In the genomic region with DNA sequence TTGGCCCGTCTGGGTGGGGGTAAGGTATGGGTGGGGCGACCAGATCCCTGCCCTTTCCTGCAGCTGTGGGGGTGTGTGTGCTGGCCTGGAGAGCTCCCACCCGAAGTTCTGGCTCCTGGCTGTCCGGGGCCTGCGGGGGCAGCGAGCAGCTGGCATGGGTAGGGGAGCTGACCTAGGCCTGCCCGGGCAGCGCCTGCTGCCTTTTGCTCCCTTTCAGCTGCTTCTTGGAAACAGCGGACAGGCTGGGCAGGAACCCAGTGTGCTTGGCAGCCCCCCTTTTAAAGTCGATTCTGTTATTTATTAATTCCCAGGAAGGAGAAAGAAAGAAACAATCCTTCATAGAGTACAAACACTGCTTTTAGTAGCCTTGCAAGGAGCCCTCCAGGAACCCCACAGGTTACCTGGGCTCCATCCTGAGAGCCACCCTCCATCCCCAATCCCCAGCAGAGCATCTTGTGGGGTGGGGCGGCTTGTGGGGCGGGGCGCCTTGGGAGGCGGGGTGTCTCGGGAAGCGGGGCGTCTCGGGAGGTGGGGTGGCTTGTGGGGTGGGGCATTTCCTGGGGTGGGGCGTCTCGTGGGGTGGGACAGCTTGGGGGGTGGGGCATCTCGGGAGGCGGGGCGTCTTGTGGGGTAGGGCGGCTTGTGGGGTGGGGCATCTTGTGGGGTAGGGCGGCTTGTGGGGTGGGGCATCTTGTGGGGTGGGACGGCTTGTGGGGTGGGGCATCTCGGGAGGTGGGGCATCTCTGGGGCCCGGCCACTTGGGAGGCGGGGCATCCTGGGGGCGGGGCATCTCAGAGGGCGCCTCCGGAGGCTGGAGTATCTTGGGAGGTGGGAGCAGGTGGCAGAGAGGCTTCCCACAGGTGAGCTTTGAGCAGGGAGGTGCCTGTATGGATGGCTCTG, we compare ENCODE assay signal across 9 cellular contexts. TPM values are rescaled to one million over a fixed set of nuclear protein-coding genes. Genes with fewer than 3 reads are reported as not detected.
DNase-seq lines count a peak whose midpoint lies in the region; ATAC-seq and TF ChIP-seq lines count a peak whose summit lies in the region.
"Had no signal": no experiment of that assay in that cellular context is flagged by ENCODE, and none has a peak within 500 bp of the region (broad histone marks: within the 10 kb centered on the region; RNA-seq: fewer than 3 reads in every experiment).

No MANE protein-coding gene starts in this region.

- no peaks in the 10 kb centered on the region for H3K9me3 ChIP-seq in IMR-90 (ENCODE audit: control insufficient read depth, insufficient read depth, low read length)

- H4K8ac ChIP-seq in IMR-90 (ENCODE audit: low read depth in 2 of 2, low read length in 2 of 2), result peak overlapping the region in 1 of 2 experiments; percentile 55; a peak in 1 of 4 replicates

- no peaks in the 10 kb centered on the region for H3K27me3 ChIP-seq in IMR-90 (ENCODE audit: control insufficient read depth, insufficient read depth, low read length)

- H2BK5ac ChIP-seq in IMR-90 (ENCODE audit: low read depth, low read length, poor library complexity, severe bottlenecking), result no peak overlapping the region

- in situ Hi-C loops in IMR-90 (cut with MboI; ENCODE audit: low sequenced_read_pairs), result no loop called here

- no peaks in the 10 kb centered on the region for H3K9me3 Mint-ChIP-seq in central memory CD8-positive, alpha-beta T cell

- H4K91ac ChIP-seq in IMR-90 (ENCODE audit: insufficient read depth, low read depth, low read length), result no peak overlapping the region

- H3K4me3 Mint-ChIP-seq in central memory CD8-positive, alpha-beta T cell, result peak overlapping the region; percentile 83

- peak overlapping the region; percentile 27; the same call in 1 of the 2 replicates for H2AK5ac ChIP-seq in IMR-90 (ENCODE audit: low read depth, low read length)

- no peak for TF ChIP-seq CTCF in IMR-90 (conservative IDR thresholded peaks at IDR 0.05; ENCODE audit: low read depth, low read length)

- H3K18ac ChIP-seq in IMR-90 (ENCODE audit: low read depth, low read length), result no peak overlapping the region

- peaks cover 97% of the 10 kb centered on the region for H4K20me1 ChIP-seq in IMR-90 (ENCODE audit: insufficient read depth, low read length)

- no peak overlapping the region for H3K9ac ChIP-seq in IMR-90 (ENCODE audit: low read depth, low read length)

- no peak overlapping the region for H2BK20ac ChIP-seq in IMR-90 (ENCODE audit: low read depth, low read length)

- no peak overlapping the region for H3K4me2 ChIP-seq in IMR-90 (ENCODE audit: low read depth, low read length)

- DNase-seq in AG20443 (ENCODE audit: low spot score), result peak; percentile 58
- no peak for DNase-seq in IMR-90
- DNase-seq in central memory CD8-positive, alpha-beta T cell (ENCODE audit: low spot score in 2 of 2), result no peak
- peak; percentile 80 for DNase-seq in myocyte (ENCODE audit: low read depth)
- DNase-seq in RKO (ENCODE audit: low spot score), result no peak
- no peak for DNase-seq in SKM-1 (lab: John Stamatoyannopoulos, UW; ENCODE audit: unreplicated experiment)
- no peak for DNase-seq in activated gamma-delta T cell treated with Interleukin-2 at 50 U/mL for 16 hours
- DNase-seq: DND-41 had no signal

- H3K9me1 ChIP-seq in IMR-90 (ENCODE audit: insufficient read depth, low read length), result peaks cover 9% of the 10 kb centered on the region; the same call in 1 of the 2 replicates

- no peak overlapping the region for H2AK9ac ChIP-seq in IMR-90 (replicated peaks; ENCODE audit: low read depth, low read length, poor library complexity)

- H3K36me3 Mint-ChIP-seq in central memory CD8-positive, alpha-beta T cell (ENCODE audit: insufficient read depth), result peaks cover 52% of the 10 kb centered on the region

- intact Hi-C loops in IMR-90 (cut with micrococcal nuclease), result no loop called here

- H3K27me3 Mint-ChIP-seq in central memory CD8-positive, alpha-beta T cell, result no peaks in the 10 kb centered on the region

- TF ChIP-seq POLR2A in IMR-90 (IDR thresholded peaks at IDR 0.05; ENCODE audit: low read depth, low read length), result no peak

- no peak overlapping the region for H3K56ac ChIP-seq in IMR-90 (ENCODE audit: extremely low read depth, insufficient read depth, low read length)

- ATAC-seq in IMR-90 (ENCODE audit: low read depth) (no peak), GM21381 (IDR thresholded peaks at IDR 0.05; ENCODE audit: unreplicated experiment) (no peak)
- ATAC-seq in central memory CD8-positive, alpha-beta T cell (replicated peaks; ENCODE audit: extremely low read depth, poor library complexity, severe bottlenecking), result peak; percentile 15

- no peak overlapping the region for H2AFZ ChIP-seq in IMR-90 (replicated peaks; ENCODE audit: low read length, poor library complexity)

- H3K36me3 ChIP-seq in IMR-90 (ENCODE audit: control insufficient read depth, insufficient read depth, low read length), result peaks cover 15% of the 10 kb centered on the region

- BruUV-seq in IMR-90 (replicated peaks; lab: Mats Ljungman, UMichigan), result no TSS peak

- no peak overlapping the region for H3K4me3 ChIP-seq in IMR-90 (ENCODE audit: insufficient read depth, low read depth, low read length)

- peak overlapping the region; percentile 71; the same call in 1 of the 2 replicates for H3K4ac ChIP-seq in IMR-90 (ENCODE audit: low read depth, low read length)

- peaks cover 66% of the 10 kb centered on the region for H3K4me1 Mint-ChIP-seq in central memory CD8-positive, alpha-beta T cell

- H4K5ac ChIP-seq in IMR-90 (ENCODE audit: low read depth, low read length), result no peak overlapping the region

- no peak overlapping the region for H2BK120ac ChIP-seq in IMR-90 (ENCODE audit: low read depth, low read length)

- no peak overlapping the region for H3K14ac ChIP-seq in IMR-90 (replicated peaks; ENCODE audit: low read depth, low read length)

- TF ChIP-seq RAD21 in IMR-90 (IDR thresholded peaks at IDR 0.05; ENCODE audit: low read length), result no peak

- H3K23ac ChIP-seq in IMR-90 (ENCODE audit: low read depth, low read length), result no peak overlapping the region

- dilution Hi-C loops in IMR-90 (cut with HindIII; ENCODE audit: low sequenced_read_pairs, unreplicated experiment), result no loop called here

- H3K27ac Mint-ChIP-seq in central memory CD8-positive, alpha-beta T cell (ENCODE audit: low read depth), result peak overlapping the region; percentile 88

- peaks cover 50% of the 10 kb centered on the region for H3K4me1 ChIP-seq in IMR-90 (ENCODE audit: control insufficient read depth, insufficient read depth, low read length)

- H2BK15ac ChIP-seq in IMR-90 (ENCODE audit: low read depth, low read length), result no peak overlapping the region

- H3K79me1 ChIP-seq in IMR-90 (ENCODE audit: low read depth in 1 of 2, low read length in 2 of 2), result peaks cover 0 to 81% of the 10 kb centered on the region in 2 experiments; a peak in 2 of 4 replicates

- WGBS in IMR-90 (ENCODE audit: extremely low coverage in 2 of 2, insufficient read length in 1 of 2), 2 experiments, result 75% methylated on average over 4 of the region's 32 CpGs; no CpG with 5 or more reads in 1 of the 2 experiments

- CTCF ChIA-PET in IMR-90 (lab: Yijun Ruan, JAX), result interaction anchor here (0.6 kb wide), 1 partner anchor 17 kb away, joined by 5 read pairs; no protein-coding TSS in a partner anchor

- POLR2A ChIA-PET in IMR-90 (lab: Charles Lee; ENCODE audit: unreplicated experiment), result no interaction called here

- H3K27ac ChIP-seq in IMR-90 (ENCODE audit: insufficient read depth, low read length), result no peak overlapping the region

TF ChIP-seq in IMR-90, 13 proteins besides CTCF, POLR2A, EP300 and RAD21 (continues in another document):
- TF ChIP-seq MAZ (IDR thresholded peaks at IDR 0.05; ENCODE audit: borderline replicate concordance, low read depth, low read length), result no peak
- no peak for TF ChIP-seq CHD1 (IDR thresholded peaks at IDR 0.05; ENCODE audit: low read depth, low read length)
- TF ChIP-seq SMC3 (IDR thresholded peaks at IDR 0.05; ENCODE audit: low read depth, low read length), result no peak
- TF ChIP-seq FOS (IDR thresholded peaks at IDR 0.05; ENCODE audit: low read depth, low read length), result no peak
- no peak for TF ChIP-seq BHLHE40 (IDR thresholded peaks at IDR 0.05; ENCODE audit: low read depth, low read length)
- TF ChIP-seq, protein P1, sequence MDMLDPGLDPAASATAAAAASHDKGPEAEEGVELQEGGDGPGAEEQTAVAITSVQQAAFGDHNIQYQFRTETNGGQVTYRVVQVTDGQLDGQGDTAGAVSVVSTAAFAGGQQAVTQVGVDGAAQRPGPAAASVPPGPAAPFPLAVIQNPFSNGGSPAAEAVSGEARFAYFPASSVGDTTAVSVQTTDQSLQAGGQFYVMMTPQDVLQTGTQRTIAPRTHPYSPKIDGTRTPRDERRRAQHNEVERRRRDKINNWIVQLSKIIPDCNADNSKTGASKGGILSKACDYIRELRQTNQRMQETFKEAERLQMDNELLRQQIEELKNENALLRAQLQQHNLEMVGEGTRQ (IDR thresholded peaks at IDR 0.05; ENCODE audit: low read depth, low read length), result no peak
- TF ChIP-seq RCOR1 (IDR thresholded peaks at IDR 0.05; ENCODE audit: insufficient replicate concordance, low read length), result no peak
- no peak for TF ChIP-seq MXI1 (IDR thresholded peaks at IDR 0.05; ENCODE audit: borderline replicate concordance, low read depth, low read length)
- TF ChIP-seq RFX5 (IDR thresholded peaks at IDR 0.05; ENCODE audit: low read depth, low read length), result no peak
- TF ChIP-seq MAFK (IDR thresholded peaks at IDR 0.05; ENCODE audit: low read depth, low read length), result no peak
- TF ChIP-seq NFE2L2 (IDR thresholded peaks at IDR 0.05; ENCODE audit: low read depth, low read length), result no peak
- TF ChIP-seq CEBPB (IDR thresholded peaks at IDR 0.05; ENCODE audit: low read depth, low read length), result no peak

RNA-seq across cellular contexts. Expression of a gene that starts 7.0 kb away (rescaled TPM):
- total RNA-seq in IMR-90 (2012; rRNA removed) (119 and 159 TPM in 2 replicates), myocyte (429 and 434 TPM in 2 replicates)
- 566 and 689 TPM in 2 replicates for polyA plus RNA-seq in IMR-90 (2012; rRNA removed)
- polyA plus RNA-seq in IMR-90 (2012; cell fraction: cytosol; rRNA removed), result 940 and 1,395 TPM in 2 replicates
- polyA plus RNA-seq in IMR-90 (2012; cell fraction: nucleus; rRNA removed; ENCODE audit: low replicate concordance), result 328 and 597 TPM in 2 replicates
- polyA plus RNA-seq in myocyte (2012), result 1,011 TPM

RNA-seq across cellular contexts. Expression of a gene that starts 16.5 kb away (rescaled TPM):
- total RNA-seq in IMR-90 (2012; rRNA removed), result 40.0 and 45.3 TPM in 2 replicates
- polyA plus RNA-seq in IMR-90 (2012; rRNA removed), result 34.9 and 43.2 TPM in 2 replicates
- 31.3 and 46.1 TPM in 2 replicates for polyA plus RNA-seq in IMR-90 (2012; cell fraction: cytosol; rRNA removed)
- 40.8 and 137 TPM in 2 replicates for polyA plus RNA-seq in IMR-90 (2012; cell fraction: nucleus; rRNA removed; ENCODE audit: low replicate concordance)
- total RNA-seq in myocyte, result 43.3 and 47.1 TPM in 2 replicates
- polyA plus RNA-seq in myocyte (2012), result 49.6 TPM

Comparison
In these comparisons a context has a peak if more than half of its experiments do, and no peak if none do; other contexts are left out.
1. DNase-seq: peak in AG20443 (single experiment) and myocyte (single experiment); none in IMR-90 (single experiment), central memory CD8-positive, alpha-beta T cell (0 of 2), RKO (single experiment), SKM-1 (single experiment) and activated gamma-delta T cell treated with Interleukin-2 at 50 U/mL for 16 hours (single experiment).